In the genomic region with DNA sequence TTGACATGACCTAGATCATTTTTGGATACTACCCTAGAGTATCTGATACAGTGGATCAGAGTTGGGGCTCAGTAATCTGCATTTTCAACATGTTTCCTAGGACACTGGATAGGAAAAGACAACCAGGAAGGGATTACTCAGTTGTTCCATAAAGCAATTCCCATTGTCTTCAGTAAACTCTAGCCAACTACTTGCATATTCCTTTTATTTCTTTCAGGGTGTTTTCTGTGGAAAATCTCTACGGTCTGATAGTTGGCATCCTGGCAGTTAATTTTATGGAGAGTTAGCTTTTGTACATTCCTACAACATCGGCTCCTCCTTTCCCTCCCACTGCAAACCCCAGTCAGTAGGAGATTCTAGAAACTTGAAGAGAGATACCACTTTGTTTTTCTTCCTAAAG, we compare ENCODE assay signal across 17 cellular contexts.
"Had no signal": no experiment of that assay in that cellular context is flagged by ENCODE, and none has a peak within 500 bp of the region (broad histone marks: within the 10 kb centered on the region; RNA-seq: fewer than 3 reads in every experiment).

No MANE protein-coding gene starts in this region.

- H3K4me1 ChIP-seq: lower lobe of right lung, SJCRH30 had no signal

- H3K4me2 ChIP-seq: hepatocyte had no signal

- H3K27ac ChIP-seq: hepatocyte, lower lobe of right lung, SJCRH30 had no signal

- H3K27me3 ChIP-seq: hepatocyte, SJCRH30, transverse colon had no signal

- ATAC-seq: activated CD8-positive, alpha-beta memory T cell treated with anti-CD3 and anti-CD28 coated beads, Interleukin-2, amount 10 ng/mL, durations not matched to agents 7 days and 5 days; lower lobe of right lung; naive thymus-derived CD4-positive, alpha-beta T cell; stimulated activated effector memory CD8-positive, alpha-beta T cell treated with anti-CD3 and anti-CD28 coated beads, Interleukin-12 subunit alpha, Interleukin-12 subunit beta, amount 100 ng/mL, for 72 hours had no signal

- H3K36me3 ChIP-seq: lower lobe of right lung, SJCRH30, transverse colon had no signal

- H3K9me3 ChIP-seq: lower lobe of right lung, SJCRH30, transverse colon had no signal

- H2AFZ ChIP-seq: hepatocyte had no signal

- H3K4me3 ChIP-seq: hepatocyte, lower lobe of right lung, SJCRH30, transverse colon had no signal

- DNase-seq: activated CD4-positive, alpha-beta T cell treated with anti-CD3 and anti-CD28 coated beads for 1 hour; activated CD4-positive, alpha-beta T cell treated with anti-CD3 and anti-CD28 coated beads, Interleukin-2, amount 50 U/mL, for 48 hours; activated CD8-positive, alpha-beta memory T cell treated with anti-CD3 and anti-CD28 coated beads, Interleukin-2, amount 10 ng/mL, durations not matched to agents 7 days and 5 days; activated effector memory CD4-positive, alpha-beta T cell treated with Interleukin-2 at 50 U/mL for 16 hours; activated naive CD8-positive, alpha-beta T cell treated with anti-CD3 and anti-CD28 coated beads for 36 hours; activated T-cell treated with anti-CD3 and anti-CD28 coated beads, Interleukin-2, amount 50 U/mL, for 24 hours; anterior cingulate cortex; effector CD4-positive, alpha-beta T cell; kidney; lower lobe of right lung; naive thymus-derived CD4-positive, alpha-beta T cell; retina; SJCRH30; T1000; transverse colon had no signal
